Comparison of ENCODE assay signal across 8 cellular contexts in the genomic region with DNA sequence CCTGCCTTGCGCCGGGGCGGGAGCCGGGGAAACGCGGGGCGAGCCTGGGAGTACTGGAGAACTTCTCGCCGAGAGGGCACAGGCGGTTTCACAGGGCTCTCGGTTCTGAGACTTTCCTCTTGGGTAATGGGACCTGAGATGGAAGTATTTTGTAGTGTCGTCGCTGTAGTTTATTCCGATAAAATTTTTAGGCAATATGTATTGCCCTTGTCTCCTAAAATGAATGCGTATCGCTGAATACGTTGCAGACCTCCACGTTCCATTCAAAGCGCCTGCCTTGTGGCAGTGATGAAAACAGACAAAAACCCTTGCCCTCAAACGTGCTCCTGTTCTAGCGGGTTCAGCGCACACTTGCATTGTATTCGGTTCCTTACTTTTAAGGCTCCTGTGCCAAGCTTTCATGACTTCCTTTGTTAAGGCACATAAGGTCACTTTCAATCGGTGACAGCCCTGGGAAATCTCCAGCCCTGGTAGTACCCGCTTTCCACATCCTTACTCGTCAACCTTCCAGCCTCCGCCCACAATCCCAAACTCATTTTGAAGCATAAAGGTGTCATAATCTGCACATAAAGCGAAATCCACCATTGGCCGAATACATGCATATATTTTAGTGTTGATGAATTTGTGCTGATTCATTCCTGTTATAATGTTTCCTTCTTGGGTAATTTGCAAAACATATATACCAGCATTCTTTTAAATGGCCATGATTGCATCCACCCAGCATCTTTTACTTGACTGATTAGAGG. TPM values are rescaled to one million over a fixed set of nuclear protein-coding genes. Genes with fewer than 3 reads are reported as not detected.
DNase-seq lines count a peak whose midpoint lies in the region; ATAC-seq and TF ChIP-seq lines count a peak whose summit lies in the region.

No MANE protein-coding gene starts in this region.

- TF ChIP-seq POLR2A in NB4 (IDR thresholded peaks at IDR 0.05; ENCODE audit: extremely low read depth, insufficient read length), result no peak

- H3K4me1 ChIP-seq in neutrophil (ENCODE audit: control insufficient read depth in 1 of 2, insufficient read depth in 1 of 2, low read depth in 1 of 2, low read length in 1 of 2), result peaks cover 37 to 49% of the 10 kb centered on the region in 2 experiments

- no peaks in the 10 kb centered on the region for H3K27me3 ChIP-seq in neutrophil

- H3K4me3 ChIP-seq in NB4 (ENCODE audit: low read depth, low read length) (peak overlapping the region; percentile 97), neutrophil (ENCODE audit: low read depth in 1 of 2, low read length in 1 of 2) (peak overlapping the region; percentile 98 to 99)

- H3K36me3 ChIP-seq in neutrophil, result peaks cover 17% of the 10 kb centered on the region

- in situ Hi-C loops in GM13976 (cut with MboI; ENCODE audit: low sequenced_read_pairs, unreplicated experiment), result no loop called here

- DNase-seq in AML-193 (lab: John Stamatoyannopoulos, UW) (peak; percentile 55 to 66), GM13976 (ENCODE audit: low spot score) (peak; percentile 21), NB4 (ENCODE audit: low read depth) (peak; percentile 72), germinal center (ENCODE audit: low spot score) (peak; percentile 14)
- DNase-seq in activated T-cell treated with anti-CD3 and anti-CD28 coated beads, Interleukin-2, amount 50 U/mL, for 48 hours, result peak; percentile 58 to 59

- peak overlapping the region; percentile 98 for H3K27ac ChIP-seq in neutrophil

- ATAC-seq in esophagus mucosa (no peak), HG03045 (IDR thresholded peaks at IDR 0.05; ENCODE audit: unreplicated experiment) (no peak)

- TF ChIP-seq CTCF in GM13976 (IDR thresholded peaks at IDR 0.05; ENCODE audit: borderline replicate concordance, control extremely low read depth, extremely low read depth, insufficient read depth, missing control alignments), result no peak
- TF ChIP-seq CTCF in NB4 (IDR thresholded peaks at IDR 0.05; ENCODE audit: low read depth, low read length), result no peak
- no peak for TF ChIP-seq CTCF in neutrophil (IDR thresholded peaks at IDR 0.05)

- no peaks in the 10 kb centered on the region for H3K9me3 ChIP-seq in neutrophil

RNA-seq across cellular contexts. Expression of a gene that starts 0.7 kb away (rescaled TPM):
- total RNA-seq in esophagus mucosa, result 6.7 TPM

RNA-seq across cellular contexts. Expression of a gene that starts 1.3 kb away (rescaled TPM):
- 349 TPM for total RNA-seq in esophagus mucosa

Comparison
In these comparisons a context has a peak if more than half of its experiments do, and no peak if none do; other contexts are left out.
1. DNase-seq: peak in every context shown above with its lines; median percentile 72 in NB4; 60 in AML-193; 58 in activated T-cell treated with anti-CD3 and anti-CD28 coated beads, Interleukin-2, amount 50 U/mL, for 48 hours; 21 in GM13976; 14 in germinal center.